In genomic region chr3:58574682-58575081, GRCh38 we compare ENCODE assay signal across 16 cellular contexts. TPM values are rescaled to one million over a fixed set of nuclear protein-coding genes. Genes with fewer than 3 reads are reported as not detected.
"Had no signal": no experiment of that assay in that cellular context is flagged by ENCODE, and none has a peak within 500 bp of the region (broad histone marks: within the 10 kb centered on the region; RNA-seq: fewer than 3 reads in every experiment).

No MANE protein-coding gene starts in this region.

- H3K27me3 ChIP-seq: stomach, tibial artery had no signal

- FAIRE-seq: colon had no signal

- H3K4me3 Mint-ChIP-seq: activated naive CD8-positive, alpha-beta T cell treated with anti-CD3 and anti-CD28 coated beads, Interleukin-2, amount 10 ng/mL, durations not matched to agents 7 days and 5 days; activated T-helper 1 cell treated with anti-CD3 and anti-CD28 coated beads, Interleukin-12 subunit alpha, Interleukin-12 subunit beta, Interleukin-2, Interleukin-4 antibody, amounts not matched to agents 30 ng/mL and 10 ng/mL and 1 ng/mL, durations not matched to agents 14 hours and 24 hours and 36 hours; nephron had no signal

- H3K27ac Mint-ChIP-seq: activated naive CD8-positive, alpha-beta T cell treated with anti-CD3 and anti-CD28 coated beads, Interleukin-2, amount 10 ng/mL, durations not matched to agents 7 days and 5 days; activated T-helper 1 cell treated with anti-CD3 and anti-CD28 coated beads, Interleukin-12 subunit alpha, Interleukin-12 subunit beta, Interleukin-2, Interleukin-4 antibody, amounts not matched to agents 30 ng/mL and 10 ng/mL and 1 ng/mL, durations not matched to agents 14 hours and 24 hours and 36 hours had no signal

- ATAC-seq: activated CD4-positive, CD25-positive, alpha-beta regulatory T cell treated with anti-CD3 and anti-CD28 coated beads, Interleukin-2, amount 50 U/mL, for 24 hours had no signal

- H3K27ac ChIP-seq: SK-N-MC, tibial artery had no signal

- H3K36me3 ChIP-seq: stomach, tibial artery had no signal

- H3K9me3 ChIP-seq: stomach, tibial artery had no signal

- DNase-seq: activated naive CD4-positive, alpha-beta T cell; activated naive CD8-positive, alpha-beta T cell treated with anti-CD3 and anti-CD28 coated beads, Interleukin-2, amount 10 ng/mL, durations not matched to agents 7 days and 5 days; foreskin fibroblast; head of caudate nucleus; mesenchymal stem cell; stimulated activated CD4-positive, alpha-beta T cell treated with anti-CD3 and anti-CD28 coated beads, Interleukin-2, amount 100 ng/mL, for 24 hours; stomach; T1000; tibial artery had no signal

- H3K4me3 ChIP-seq: SK-N-MC, tibial artery had no signal

- H3K9me3 Mint-ChIP-seq: activated naive CD8-positive, alpha-beta T cell treated with anti-CD3 and anti-CD28 coated beads, Interleukin-2, amount 10 ng/mL, durations not matched to agents 7 days and 5 days; activated T-helper 1 cell treated with anti-CD3 and anti-CD28 coated beads, Interleukin-12 subunit alpha, Interleukin-12 subunit beta, Interleukin-2, Interleukin-4 antibody, amounts not matched to agents 30 ng/mL and 10 ng/mL and 1 ng/mL, durations not matched to agents 14 hours and 24 hours and 36 hours; nephron had no signal

- H3K36me3 Mint-ChIP-seq: activated naive CD8-positive, alpha-beta T cell treated with anti-CD3 and anti-CD28 coated beads, Interleukin-2, amount 10 ng/mL, durations not matched to agents 7 days and 5 days had no signal

- H3K4me1 Mint-ChIP-seq: activated naive CD8-positive, alpha-beta T cell treated with anti-CD3 and anti-CD28 coated beads, Interleukin-2, amount 10 ng/mL, durations not matched to agents 7 days and 5 days had no signal

RNA-seq across cellular contexts. Expression of gene FAM107A, which starts 2.5 kb away (rescaled TPM):
- total RNA-seq: activated CD8-positive, alpha-beta memory T cell treated with anti-CD3 and anti-CD28 coated beads for 36 hours; activated naive CD8-positive, alpha-beta T cell treated with anti-CD3 and anti-CD28 coated beads, Interleukin-2, amount 10 ng/mL, durations not matched to agents 7 days and 5 days; activated T-helper 1 cell treated with anti-CD3 and anti-CD28 coated beads, Interleukin-12 subunit alpha, Interleukin-12 subunit beta, Interleukin-2, Interleukin-4 antibody, amounts not matched to agents 30 ng/mL and 10 ng/mL and 1 ng/mL, durations not matched to agents 14 hours and 24 hours and 36 hours; osteoblast had no signal

RNA-seq across cellular contexts. Expression of gene ACOX2, which starts 37.7 kb away (rescaled TPM):
- total RNA-seq: activated CD8-positive, alpha-beta memory T cell treated with anti-CD3 and anti-CD28 coated beads for 36 hours; activated naive CD8-positive, alpha-beta T cell treated with anti-CD3 and anti-CD28 coated beads, Interleukin-2, amount 10 ng/mL, durations not matched to agents 7 days and 5 days; activated T-helper 1 cell treated with anti-CD3 and anti-CD28 coated beads, Interleukin-12 subunit alpha, Interleukin-12 subunit beta, Interleukin-2, Interleukin-4 antibody, amounts not matched to agents 30 ng/mL and 10 ng/mL and 1 ng/mL, durations not matched to agents 14 hours and 24 hours and 36 hours had no signal
